In the genomic region with DNA sequence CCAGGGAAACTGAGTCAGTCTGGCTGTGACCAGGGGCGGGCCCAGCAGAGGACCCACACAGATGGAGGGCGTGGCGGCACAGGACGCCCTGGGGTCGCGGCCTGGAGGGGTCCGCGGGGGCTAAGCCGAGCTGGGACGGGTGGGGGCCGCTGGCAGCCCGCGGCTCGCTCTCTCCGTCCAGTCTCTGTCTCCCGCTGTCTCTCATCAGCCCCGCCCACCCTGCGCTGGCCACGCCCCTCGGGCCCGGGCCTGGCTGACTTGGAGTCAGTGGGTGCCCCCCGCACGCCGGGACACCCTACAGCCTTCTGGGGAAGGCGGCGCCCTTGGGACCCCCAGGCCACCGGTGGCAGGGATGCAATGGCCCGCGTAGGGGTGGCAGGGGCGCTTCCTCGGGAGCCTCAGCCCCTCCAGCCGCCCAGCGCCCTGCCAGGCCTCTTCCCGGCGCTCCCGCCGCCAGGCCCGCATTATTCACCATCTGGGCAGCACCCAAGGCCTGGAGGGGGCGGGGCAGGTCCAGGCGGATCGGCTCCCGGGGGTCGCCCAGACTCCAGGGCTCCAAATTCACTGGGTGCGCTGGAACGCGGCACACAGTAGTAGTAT, we compare ENCODE assay signal across 8 cellular contexts. TPM values are rescaled to one million over a fixed set of nuclear protein-coding genes. Genes with fewer than 3 reads are reported as not detected.
DNase-seq lines count a peak whose midpoint lies in the region; ATAC-seq and TF ChIP-seq lines count a peak whose summit lies in the region.

TSS of gene TBXA2R (minus strand) at position 186 of the 600 bp plus-strand sequence. CDS start 6,241 bp downstream, outside the sequence.

- no peak within 1 kb of the TSS for H3K27ac Mint-ChIP-seq in activated T-cell treated with anti-CD3 and anti-CD28 coated beads, Interleukin-2, amount 50 U/mL, for 24 hours
- no peak within 1 kb of the TSS for H3K27ac Mint-ChIP-seq in natural killer cell treated with Interleukin-12 subunit alpha and Interleukin-12 subunit beta and Interleukin-15 and Interleukin-18, amount 100 ng/mL, for 72 hours

- H3K4me3 ChIP-seq in fibroblast of pulmonary artery (replicated peaks; ENCODE audit: low read depth, low read length) (peak within 1 kb of the TSS; percentile 58), testis (peak within 1 kb of the TSS; percentile 51 to 56)

- no peaks in the 10 kb centered on the region for H3K9me3 ChIP-seq in testis

- H3K27ac ChIP-seq in testis = peak within 1 kb of the TSS; percentile 54 to 60

- peaks cover 16% of the 10 kb centered on the region for H3K36me3 Mint-ChIP-seq in activated T-cell treated with anti-CD3 and anti-CD28 coated beads, Interleukin-2, amount 50 U/mL, for 24 hours (ENCODE audit: low read depth)
- H3K36me3 Mint-ChIP-seq in natural killer cell treated with Interleukin-12 subunit alpha and Interleukin-12 subunit beta and Interleukin-15 and Interleukin-18, amount 100 ng/mL, for 72 hours = no peaks in the 10 kb centered on the region

- H3K4me3 Mint-ChIP-seq in activated T-cell treated with anti-CD3 and anti-CD28 coated beads, Interleukin-2, amount 50 U/mL, for 24 hours = peak within 1 kb of the TSS; percentile 56
- peak within 1 kb of the TSS; percentile 63 for H3K4me3 Mint-ChIP-seq in natural killer cell treated with Interleukin-12 subunit alpha and Interleukin-12 subunit beta and Interleukin-15 and Interleukin-18, amount 100 ng/mL, for 72 hours

- peak; percentile 64 to 78 for ATAC-seq in natural killer cell treated with Interleukin-12 subunit alpha and Interleukin-12 subunit beta and Interleukin-15 and Interleukin-18, amount 100 ng/mL, for 72 hours
- ATAC-seq in GM19395 (IDR thresholded peaks at IDR 0.05; ENCODE audit: unreplicated experiment) = no peak

- H3K36me3 ChIP-seq in testis (ENCODE audit: low read depth, missing control alignments) = no peaks in the 10 kb centered on the region

- DNase-seq in D341Med (ENCODE audit: low spot score) (peak; percentile 73), Kasumi-1 (lab: John Stamatoyannopoulos, UW) (peak; percentile 52 to 66), fibroblast of pulmonary artery (ENCODE audit: low read depth) (peak; percentile 57), testis (peak; percentile 84), OCI-M2 (lab: John Stamatoyannopoulos, UW; ENCODE audit: unreplicated experiment) (no peak)
- DNase-seq in activated T-cell treated with anti-CD3 and anti-CD28 coated beads, Interleukin-2, amount 50 U/mL, for 24 hours = peak; percentile 79
- no peak for DNase-seq in natural killer cell treated with Interleukin-12 subunit alpha and Interleukin-12 subunit beta and Interleukin-15 and Interleukin-18, amount 100 ng/mL, for 72 hours (ENCODE audit: low spot score)

- intact Hi-C loops in testis (cut with DNase I; ENCODE audit: low total_unique reads) = no loop called here

- H3K4me1 Mint-ChIP-seq in activated T-cell treated with anti-CD3 and anti-CD28 coated beads, Interleukin-2, amount 50 U/mL, for 24 hours (ENCODE audit: low read depth) = peaks cover 7% of the 10 kb centered on the region
- peaks cover 7 to 8% of the 10 kb centered on the region in 2 donors for H3K4me1 Mint-ChIP-seq in natural killer cell treated with Interleukin-12 subunit alpha and Interleukin-12 subunit beta and Interleukin-15 and Interleukin-18, amount 100 ng/mL, for 72 hours (ENCODE audit: low read depth in 2 of 2)

- H3K9me3 Mint-ChIP-seq in activated T-cell treated with anti-CD3 and anti-CD28 coated beads, Interleukin-2, amount 50 U/mL, for 24 hours = no peaks in the 10 kb centered on the region
- no peaks in the 10 kb centered on the region for H3K9me3 Mint-ChIP-seq in natural killer cell treated with Interleukin-12 subunit alpha and Interleukin-12 subunit beta and Interleukin-15 and Interleukin-18, amount 100 ng/mL, for 72 hours

- peaks cover 10% of the 10 kb centered on the region for H3K27me3 Mint-ChIP-seq in activated T-cell treated with anti-CD3 and anti-CD28 coated beads, Interleukin-2, amount 50 U/mL, for 24 hours
- no peaks in the 10 kb centered on the region for H3K27me3 Mint-ChIP-seq in natural killer cell treated with Interleukin-12 subunit alpha and Interleukin-12 subunit beta and Interleukin-15 and Interleukin-18, amount 100 ng/mL, for 72 hours

- peaks cover 34% of the 10 kb centered on the region for H3K4me1 ChIP-seq in testis

- no peaks in the 10 kb centered on the region for H3K27me3 ChIP-seq in testis

- TF ChIP-seq CTCF in fibroblast of pulmonary artery (IDR thresholded peaks at IDR 0.05; ENCODE audit: low read length, missing control alignments) (no peak), testis (IDR thresholded peaks at IDR 0.05) (no peak)

- TF ChIP-seq POLR2A in testis (IDR thresholded peaks at IDR 0.05) = no peak

- WGBS in testis, 2 donors = 2 to 6% methylated on average over 10 to 34 of the region's 46 CpGs

RNA-seq across cellular contexts. Expression of gene TBXA2R, which starts in this region (rescaled TPM):
- under 1 TPM in 1 of 2 donors, not detected in 1; 0.28 TPM for total RNA-seq in natural killer cell treated with Interleukin-12 subunit alpha and Interleukin-12 subunit beta and Interleukin-15 and Interleukin-18, amount 100 ng/mL, for 72 hours
- total RNA-seq in testis = 1 to 10 TPM; 1.3 to 3.2 TPM
- 1.8 TPM for polyA plus RNA-seq in testis (ENCODE audit: insufficient read depth, low read depth, low replicate concordance)

Comparison
In these comparisons a context has a peak if more than half of its experiments do, and no peak if none do; other contexts are left out.
1. Peak in ATAC-seq in natural killer cell treated with Interleukin-12 subunit alpha and Interleukin-12 subunit beta and Interleukin-15 and Interleukin-18, amount 100 ng/mL, for 72 hours; RNA of the gene not detected or under 1 TPM.
2. DNase-seq: peak in D341Med (single experiment), Kasumi-1 (2 of 2), activated T-cell treated with anti-CD3 and anti-CD28 coated beads, Interleukin-2, amount 50 U/mL, for 24 hours (single experiment), fibroblast of pulmonary artery (single experiment) and testis (single experiment); none in natural killer cell treated with Interleukin-12 subunit alpha and Interleukin-12 subunit beta and Interleukin-15 and Interleukin-18, amount 100 ng/mL, for 72 hours (single experiment) and OCI-M2 (single experiment).